ENCODE assay signal across 1 cellular context in genomic region chrX:154398668-154399526, GRCh38.
TF ChIP-seq lines count a peak whose summit lies in the region.

No MANE protein-coding gene starts in this region.

TF ChIP-seq in K562, 482 proteins besides CTCF, POLR2A, EP300 and RAD21 (continued from another document and continues in another):
- TF ChIP-seq CHD7 (IDR thresholded peaks at IDR 0.05; ENCODE audit: low read depth, low read length) = peak; percentile 54
- TF ChIP-seq, protein P1, sequence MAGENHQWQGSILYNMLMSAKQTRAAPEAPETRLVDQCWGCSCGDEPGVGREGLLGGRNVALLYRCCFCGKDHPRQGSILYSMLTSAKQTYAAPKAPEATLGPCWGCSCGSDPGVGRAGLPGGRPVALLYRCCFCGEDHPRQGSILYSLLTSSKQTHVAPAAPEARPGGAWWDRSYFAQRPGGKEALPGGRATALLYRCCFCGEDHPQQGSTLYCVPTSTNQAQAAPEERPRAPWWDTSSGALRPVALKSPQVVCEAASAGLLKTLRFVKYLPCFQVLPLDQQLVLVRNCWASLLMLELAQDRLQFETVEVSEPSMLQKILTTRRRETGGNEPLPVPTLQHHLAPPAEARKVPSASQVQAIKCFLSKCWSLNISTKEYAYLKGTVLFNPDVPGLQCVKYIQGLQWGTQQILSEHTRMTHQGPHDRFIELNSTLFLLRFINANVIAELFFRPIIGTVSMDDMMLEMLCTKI (IDR thresholded peaks at IDR 0.05; ENCODE audit: partially characterized antibody) = no peak
- no peak for TF ChIP-seq KAT8 (IDR thresholded peaks at IDR 0.05; ENCODE audit: low read depth)
- no peak for TF ChIP-seq SNIP1 (IDR thresholded peaks at IDR 0.05; ENCODE audit: low read depth)
- no peak for TF ChIP-seq RBM25 (IDR thresholded peaks at IDR 0.05; ENCODE audit: low read depth, low read length, severe bottlenecking)
- no peak for TF ChIP-seq FUS (optimal IDR thresholded peaks at IDR 0.05; ENCODE audit: low read depth, low read length)
- peak; percentile 17; the same call in 1 of the 2 replicates for TF ChIP-seq LCOR (CRISPR knock-in tag; IDR thresholded peaks at IDR 0.05)
- no peak for TF ChIP-seq SAP30 (IDR thresholded peaks at IDR 0.05; ENCODE audit: borderline replicate concordance, insufficient read depth, low read depth, low read length, poor library complexity, severe bottlenecking)
- peak; percentile 71 for TF ChIP-seq ELF1 (tag; IDR thresholded peaks at IDR 0.05)
- peak; percentile 18 for TF ChIP-seq FOSL1 (tag; conservative IDR thresholded peaks at IDR 0.05)
- no peak for TF ChIP-seq SOX6 (IDR thresholded peaks at IDR 0.05)
- TF ChIP-seq NR2F6 (CRISPR knock-in tag; IDR thresholded peaks at IDR 0.05) = no peak
- TF ChIP-seq HCFC1 (IDR thresholded peaks at IDR 0.05; ENCODE audit: low read depth, low read length) = peak; percentile 25; the same call in 1 of the 2 replicates
- TF ChIP-seq POLR2G (IDR thresholded peaks at IDR 0.05; ENCODE audit: low read depth, low read length) = peak; percentile 79
- no peak; the same call in 1 of the 2 replicates for TF ChIP-seq JUN (IDR thresholded peaks at IDR 0.05; ENCODE audit: borderline replicate concordance, low read depth, low read length)
- TF ChIP-seq JUN (CRISPR knock-in tag; IDR thresholded peaks at IDR 0.05; ENCODE audit: borderline replicate concordance) = no peak
- TF ChIP-seq HNRNPUL1 (IDR thresholded peaks at IDR 0.05; ENCODE audit: low read length) = peak; percentile 71; the same call in 1 of the 2 replicates
- no peak for TF ChIP-seq FOXK1 (CRISPR knock-in tag; IDR thresholded peaks at IDR 0.05; ENCODE audit: borderline replicate concordance)
- TF ChIP-seq PBX2 (CRISPR knock-in tag; IDR thresholded peaks at IDR 0.05; ENCODE audit: low read depth) = no peak
- TF ChIP-seq PBX2 (tag; conservative IDR thresholded peaks at IDR 0.05; ENCODE audit: low read depth) = no peak
- TF ChIP-seq, protein P2, sequence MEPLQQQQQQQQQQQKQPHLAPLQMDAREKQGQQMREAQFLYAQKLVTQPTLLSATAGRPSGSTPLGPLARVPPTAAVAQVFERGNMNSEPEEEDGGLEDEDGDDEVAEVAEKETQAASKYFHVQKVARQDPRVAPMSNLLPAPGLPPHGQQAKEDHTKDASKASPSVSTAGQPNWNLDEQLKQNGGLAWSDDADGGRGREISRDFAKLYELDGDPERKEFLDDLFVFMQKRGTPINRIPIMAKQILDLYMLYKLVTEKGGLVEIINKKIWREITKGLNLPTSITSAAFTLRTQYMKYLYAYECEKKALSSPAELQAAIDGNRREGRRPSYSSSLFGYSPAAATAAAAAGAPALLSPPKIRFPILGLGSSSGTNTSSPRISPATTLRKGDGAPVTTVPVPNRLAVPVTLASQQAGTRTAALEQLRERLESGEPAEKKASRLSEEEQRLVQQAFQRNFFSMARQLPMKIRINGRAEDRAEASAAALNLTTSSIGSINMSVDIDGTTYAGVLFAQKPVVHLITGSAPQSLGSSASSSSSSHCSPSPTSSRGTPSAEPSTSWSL (CRISPR knock-in tag; IDR thresholded peaks at IDR 0.05; ENCODE audit: borderline replicate concordance) = no peak
- no peak for TF ChIP-seq LARP7 (IDR thresholded peaks at IDR 0.05)
- no peak for TF ChIP-seq MED1 (CRISPR knock-in tag; IDR thresholded peaks at IDR 0.05; ENCODE audit: borderline replicate concordance)
- TF ChIP-seq TEAD4 (IDR thresholded peaks at IDR 0.05; ENCODE audit: low read length) = no peak; the same call in none of the 2 replicates
- TF ChIP-seq TEAD4 (CRISPR knock-in tag; IDR thresholded peaks at IDR 0.05; ENCODE audit: borderline replicate concordance) = no peak
- no peak for TF ChIP-seq ZNF76 (CRISPR knock-in tag; IDR thresholded peaks at IDR 0.05; ENCODE audit: borderline replicate concordance)
- TF ChIP-seq KHSRP (IDR thresholded peaks at IDR 0.05) = peak; percentile 28; the same call in 1 of the 2 replicates
- no peak for TF ChIP-seq PTRF (tag; IDR thresholded peaks at IDR 0.05)
- no peak for TF ChIP-seq ZFP30 (CRISPR knock-in tag; IDR thresholded peaks at IDR 0.05; ENCODE audit: borderline replicate concordance)
- TF ChIP-seq, protein P3, sequence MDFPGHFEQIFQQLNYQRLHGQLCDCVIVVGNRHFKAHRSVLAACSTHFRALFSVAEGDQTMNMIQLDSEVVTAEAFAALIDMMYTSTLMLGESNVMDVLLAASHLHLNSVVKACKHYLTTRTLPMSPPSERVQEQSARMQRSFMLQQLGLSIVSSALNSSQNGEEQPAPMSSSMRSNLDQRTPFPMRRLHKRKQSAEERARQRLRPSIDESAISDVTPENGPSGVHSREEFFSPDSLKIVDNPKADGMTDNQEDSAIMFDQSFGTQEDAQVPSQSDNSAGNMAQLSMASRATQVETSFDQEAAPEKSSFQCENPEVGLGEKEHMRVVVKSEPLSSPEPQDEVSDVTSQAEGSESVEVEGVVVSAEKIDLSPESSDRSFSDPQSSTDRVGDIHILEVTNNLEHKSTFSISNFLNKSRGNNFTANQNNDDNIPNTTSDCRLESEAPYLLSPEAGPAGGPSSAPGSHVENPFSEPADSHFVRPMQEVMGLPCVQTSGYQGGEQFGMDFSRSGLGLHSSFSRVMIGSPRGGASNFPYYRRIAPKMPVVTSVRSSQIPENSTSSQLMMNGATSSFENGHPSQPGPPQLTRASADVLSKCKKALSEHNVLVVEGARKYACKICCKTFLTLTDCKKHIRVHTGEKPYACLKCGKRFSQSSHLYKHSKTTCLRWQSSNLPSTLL (IDR thresholded peaks at IDR 0.05) = no peak
- peak; percentile 41; the same call in 1 of the 2 replicates for TF ChIP-seq SMAD4 (CRISPR knock-in tag; conservative IDR thresholded peaks at IDR 0.05)
